8 cellular contexts compared by ENCODE assay signal in genomic region chr5:139647406-139648204, GRCh38. TPM values are rescaled to one million over a fixed set of nuclear protein-coding genes. Genes with fewer than 3 reads are reported as not detected.
DNase-seq lines count a peak whose midpoint lies in the region; ATAC-seq and TF ChIP-seq lines count a peak whose summit lies in the region.

No MANE protein-coding gene starts in this region.

- H3K27me3 Mint-ChIP-seq in activated T-cell treated with anti-CD3 and anti-CD28 coated beads, Interleukin-2, amount 50 U/mL, for 72 hours (ENCODE audit: low read depth): peaks cover 63% of the 10 kb centered on the region
- H3K27me3 Mint-ChIP-seq in memory B cell: no peaks in the 10 kb centered on the region

- H3K27me3 ChIP-seq in body of pancreas: no peaks in the 10 kb centered on the region
- peaks cover 0 to 7% (median 0%) of the 10 kb centered on the region in 4 donors for H3K27me3 ChIP-seq in upper lobe of left lung

- peak in 1 of 2 donors; percentile 2 for DNase-seq in activated T-cell treated with anti-CD3 and anti-CD28 coated beads, Interleukin-2, amount 50 U/mL, for 72 hours
- no peak for DNase-seq in activated T-cell treated with anti-CD3 and anti-CD28 coated beads, Interleukin-2, amount 50 U/mL, for 1 hour
- DNase-seq in body of pancreas: peak; percentile 13 to 46 (median 26)
- no peak for DNase-seq in memory B cell (ENCODE audit: low spot score in 2 of 2)
- DNase-seq in upper lobe of left lung: peak in 1 of 2 donors; percentile 19
- no peak for DNase-seq in NAMALWA (ENCODE audit: low spot score)
- DNase-seq in omental fat pad (ENCODE audit: low spot score): no peak
- no peak for DNase-seq in NCI-H128 (lab: John Stamatoyannopoulos, UW; ENCODE audit: unreplicated experiment)

- H3K36me3 Mint-ChIP-seq in activated T-cell treated with anti-CD3 and anti-CD28 coated beads, Interleukin-2, amount 50 U/mL, for 72 hours (ENCODE audit: insufficient read depth in 2 of 2): peaks cover 0 to 1% of the 10 kb centered on the region in 2 donors
- peaks cover 5% of the 10 kb centered on the region for H3K36me3 Mint-ChIP-seq in memory B cell

- H3K4me3 ChIP-seq in body of pancreas: peak overlapping the region in 1 of 2 donors; percentile 95
- H3K4me3 ChIP-seq in upper lobe of left lung: peak overlapping the region; percentile 66 to 96 (median 88)

- no peak overlapping the region for H3K27ac Mint-ChIP-seq in activated T-cell treated with anti-CD3 and anti-CD28 coated beads, Interleukin-2, amount 50 U/mL, for 72 hours
- H3K27ac Mint-ChIP-seq in memory B cell: peak overlapping the region; percentile 53

- peak in 1 of 7 experiments; percentile 0 for TF ChIP-seq CTCF in body of pancreas (IDR thresholded peaks at IDR 0.05)
- TF ChIP-seq CTCF in upper lobe of left lung (IDR thresholded peaks at IDR 0.05): no peak
- no peak for TF ChIP-seq CTCF in omental fat pad (IDR thresholded peaks at IDR 0.05)

- 13 to 27% methylated on average over 26 to 48 of the region's 48 CpGs for WGBS in body of pancreas, 2 donors
- 21 to 31% methylated on average over 25 to 47 of the region's 48 CpGs for WGBS in upper lobe of left lung, 2 donors

- ATAC-seq in activated T-cell treated with anti-CD3 and anti-CD28 coated beads, Interleukin-2, amount 50 U/mL, for 72 hours (replicated peaks in 1 of 2): no peak
- ATAC-seq in body of pancreas: no peak
- ATAC-seq in memory B cell (ENCODE audit: low read depth): peak; percentile 0
- no peak for ATAC-seq in upper lobe of left lung (ENCODE audit: low FRiP score in 2 of 2)
- ATAC-seq in omental fat pad (ENCODE audit: low FRiP score): no peak

- H3K27ac ChIP-seq in body of pancreas: peak overlapping the region; percentile 94 to 98 (median 96)
- peak overlapping the region; percentile 75 to 95 (median 89) for H3K27ac ChIP-seq in upper lobe of left lung

- no peak for TF ChIP-seq EP300 in upper lobe of left lung (IDR thresholded peaks at IDR 0.05)

- H3K9me3 ChIP-seq in body of pancreas (no peaks in the 10 kb centered on the region), upper lobe of left lung (no peaks in the 10 kb centered on the region)

- H3K4me1 Mint-ChIP-seq in activated T-cell treated with anti-CD3 and anti-CD28 coated beads, Interleukin-2, amount 50 U/mL, for 72 hours (ENCODE audit: low read depth): peaks cover 34% of the 10 kb centered on the region
- H3K4me1 Mint-ChIP-seq in memory B cell: peaks cover 41% of the 10 kb centered on the region

- H3K4me1 ChIP-seq in body of pancreas (peaks cover 57% of the 10 kb centered on the region), upper lobe of left lung (peaks cover 47 to 70% (median 61%) of the 10 kb centered on the region in 4 donors)

- H3K4me3 Mint-ChIP-seq in activated T-cell treated with anti-CD3 and anti-CD28 coated beads, Interleukin-2, amount 50 U/mL, for 72 hours: peak overlapping the region; percentile 54 to 78
- H3K4me3 Mint-ChIP-seq in memory B cell: peak overlapping the region; percentile 78

- intact Hi-C loops in body of pancreas (cut with DNase I): no loop called here

- H3K36me3 ChIP-seq in body of pancreas (replicated peaks in 1 of 2; ENCODE audit: insufficient read depth in 1 of 2, low read depth in 2 of 2) (no peaks in the 10 kb centered on the region), upper lobe of left lung (no peaks in the 10 kb centered on the region)

- no peak for TF ChIP-seq POLR2A in body of pancreas (IDR thresholded peaks at IDR 0.05)
- TF ChIP-seq POLR2A in upper lobe of left lung (IDR thresholded peaks at IDR 0.05): no peak

- H3K9me3 Mint-ChIP-seq in activated T-cell treated with anti-CD3 and anti-CD28 coated beads, Interleukin-2, amount 50 U/mL, for 72 hours: no peaks in the 10 kb centered on the region
- H3K9me3 Mint-ChIP-seq in memory B cell: no peaks in the 10 kb centered on the region

RNA-seq across cellular contexts. Expression of gene CXXC5, which starts 0.5 kb away (rescaled TPM):
- total RNA-seq in activated T-cell treated with anti-CD3 and anti-CD28 coated beads, Interleukin-2, amount 50 U/mL, for 72 hours: 1 to 10 TPM; 1.2 to 1.9 TPM
- total RNA-seq in body of pancreas (10 to 100 TPM; 86.6 to 87.7 TPM), upper lobe of left lung (10 to 100 TPM; 25.7 to 39.5 (median 33.0) TPM), omental fat pad (10 to 100 TPM; 14.9 to 27.3 (median 25.0) TPM)

Comparison
In these comparisons a context has a peak if more than half of its experiments do, and no peak if none do; other contexts are left out.
1. DNase-seq: peak in body of pancreas (4 of 4); none in activated T-cell treated with anti-CD3 and anti-CD28 coated beads, Interleukin-2, amount 50 U/mL, for 1 hour (single experiment), memory B cell (0 of 2), NAMALWA (single experiment), omental fat pad (single experiment) and NCI-H128 (single experiment).
2. RNA of gene CXXC5, which starts 0.5 kb away (total RNA-seq): 86.6 to 87.7 TPM in body of pancreas, 25.7 to 39.5 TPM in upper lobe of left lung and 14.9 to 27.3 TPM in omental fat pad; 1.2 to 1.9 TPM in activated T-cell treated with anti-CD3 and anti-CD28 coated beads, Interleukin-2, amount 50 U/mL, for 72 hours; every median in the first group is over 4 times any median in the second.